ENCODE assay signal across 8 cellular contexts in genomic region chr22:32764330-32765116, GRCh38. TPM values are rescaled to one million over a fixed set of nuclear protein-coding genes. Genes with fewer than 3 reads are reported as not detected.
DNase-seq lines count a peak whose midpoint lies in the region; ATAC-seq and TF ChIP-seq lines count a peak whose summit lies in the region.

No MANE protein-coding gene starts in this region.

- peaks cover 0 to 17% (median 6%) of the 10 kb centered on the region in 3 donors for H3K27me3 ChIP-seq in psoas muscle (ENCODE audit: insufficient read depth in 3 of 3, low read length in 2 of 3)
- no peaks in the 10 kb centered on the region for H3K27me3 ChIP-seq in MM.1S (replicated peaks; ENCODE audit: insufficient read depth, low read length)

- no peak overlapping the region for H3K4me3 Mint-ChIP-seq in activated CD4-positive, alpha-beta T cell treated with anti-CD3 and anti-CD28 coated beads for 36 hours

- H3K9me3 ChIP-seq in psoas muscle (no peaks in the 10 kb centered on the region), MM.1S (replicated peaks; ENCODE audit: insufficient read depth, low read length) (no peaks in the 10 kb centered on the region)

- WGBS in adipose tissue, 3 donors = 33 to 57% (median 44%) methylated on average over 15 of the region's 15 CpGs
- 35 to 42% (median 40%) methylated on average over 15 of the region's 15 CpGs for WGBS in psoas muscle, 3 donors

- H3K4me3 ChIP-seq in psoas muscle (no peak overlapping the region), MM.1S (ENCODE audit: low read length) (no peak overlapping the region)

- no peak for TF ChIP-seq CTCF in psoas muscle (IDR thresholded peaks at IDR 0.05)
- no peak for TF ChIP-seq CTCF in MM.1S (IDR thresholded peaks at IDR 0.05; ENCODE audit: low read length)

- CTCF ChIA-PET in activated CD4-positive, alpha-beta T cell treated with anti-CD3 and anti-CD28 coated beads for 36 hours (lab: Charles Lee) = no interaction called here

- no peaks in the 10 kb centered on the region for H3K9me2 ChIP-seq in MM.1S (replicated peaks; ENCODE audit: insufficient read depth, low read length)

- no peak overlapping the region for H3K4me2 ChIP-seq in MM.1S (ENCODE audit: low read depth, low read length)

- POLR2A ChIA-PET in activated CD4-positive, alpha-beta T cell treated with anti-CD3 and anti-CD28 coated beads for 36 hours (lab: Charles Lee) = no interaction called here

- no peaks in the 10 kb centered on the region for H3K79me2 ChIP-seq in MM.1S (ENCODE audit: low read length)

- intact Hi-C loops in cardiac septum (cut with DNase I) (loop anchor here (5.0 to 10.0 kb wide), 2 partner anchors 33 to 140 kb away; no protein-coding TSS in a partner anchor), psoas muscle (cut with DNase I) (no loop called here)
- intact Hi-C loops in activated CD4-positive, alpha-beta T cell treated with anti-CD3 and anti-CD28 coated beads for 36 hours (cut with DNase I, micrococcal nuclease) = no loop called here

- H3K27ac ChIP-seq in adipose tissue (ENCODE audit: low read depth, low read length) = peak overlapping the region; percentile 52
- H3K27ac ChIP-seq in psoas muscle = peak overlapping the region; percentile 62
- no peak overlapping the region for H3K27ac ChIP-seq in MM.1S (ENCODE audit: low read length)

- no peak overlapping the region for H3K9ac ChIP-seq in MM.1S (ENCODE audit: low read length)

- no peaks in the 10 kb centered on the region for H3K36me3 ChIP-seq in psoas muscle (ENCODE audit: insufficient read depth in 1 of 2, low read depth in 1 of 2)
- H3K36me3 ChIP-seq in MM.1S (replicated peaks; ENCODE audit: insufficient read depth, low read length) = no peaks in the 10 kb centered on the region

- no peak overlapping the region for H2AFZ ChIP-seq in MM.1S (ENCODE audit: low read length)

- H3F3A ChIP-seq in MM.1S (ENCODE audit: insufficient read depth, low read length) = no peaks in the 10 kb centered on the region

- ATAC-seq in psoas muscle (peak; percentile 48 to 80 (median 70)), esophagus mucosa (no peak), GM21526 (IDR thresholded peaks at IDR 0.05; ENCODE audit: low FRiP score, unreplicated experiment) (no peak)
- no peak for ATAC-seq in activated CD4-positive, alpha-beta T cell treated with anti-CD3 and anti-CD28 coated beads for 36 hours

- H3K4me1 Mint-ChIP-seq in activated CD4-positive, alpha-beta T cell treated with anti-CD3 and anti-CD28 coated beads for 36 hours = peaks cover 3% of the 10 kb centered on the region

- no peaks in the 10 kb centered on the region for H4K20me1 ChIP-seq in MM.1S (ENCODE audit: insufficient read depth, low read length)

- H3K4me1 ChIP-seq in psoas muscle = no peaks in the 10 kb centered on the region
- no peaks in the 10 kb centered on the region for H3K4me1 ChIP-seq in MM.1S (ENCODE audit: low read length)

- no peaks in the 10 kb centered on the region for H3K36me3 Mint-ChIP-seq in activated CD4-positive, alpha-beta T cell treated with anti-CD3 and anti-CD28 coated beads for 36 hours (ENCODE audit: low read depth)

- H3K27ac Mint-ChIP-seq in activated CD4-positive, alpha-beta T cell treated with anti-CD3 and anti-CD28 coated beads for 36 hours = no peak overlapping the region

- no peaks in the 10 kb centered on the region for H3K9me3 Mint-ChIP-seq in activated CD4-positive, alpha-beta T cell treated with anti-CD3 and anti-CD28 coated beads for 36 hours (ENCODE audit: low read depth)

- DNase-seq in GM03348 (ENCODE audit: low spot score) = peak; percentile 85
- peak; percentile 61 for DNase-seq in cardiac septum (ENCODE audit: low spot score)
- DNase-seq in psoas muscle = peak; percentile 60 to 84
- DNase-seq in MM.1S = no peak
- no peak for DNase-seq in activated CD4-positive, alpha-beta T cell treated with anti-CD3 and anti-CD28 coated beads for 36 hours

- peaks cover 19% of the 10 kb centered on the region for H3K27me3 Mint-ChIP-seq in activated CD4-positive, alpha-beta T cell treated with anti-CD3 and anti-CD28 coated beads for 36 hours

RNA-seq across cellular contexts. Expression of gene TIMP3, which starts 37.0 kb away (rescaled TPM):
- polyA plus RNA-seq in adipose tissue (100 to 1,000 TPM in 2 of 3 donors, 10 to 100 TPM in 1; 46.5 to 305 (median 262) TPM), psoas muscle (10 to 100 TPM; 58.6 to 80.7 (median 65.0) TPM)
- total RNA-seq in cardiac septum (116 TPM), psoas muscle (100 to 1,000 TPM in 2 of 4 donors, 10 to 100 TPM in 2; 65.0 to 160 (median 92.5) TPM), esophagus mucosa (20.1 TPM)
- total RNA-seq in activated CD4-positive, alpha-beta T cell treated with anti-CD3 and anti-CD28 coated beads for 36 hours = not detected

Comparison
In these comparisons a context has a peak if more than half of its experiments do, and no peak if none do; other contexts are left out.
1. DNase-seq: peak in GM03348 (single experiment), cardiac septum (single experiment) and psoas muscle (2 of 2); none in MM.1S (single experiment) and activated CD4-positive, alpha-beta T cell treated with anti-CD3 and anti-CD28 coated beads for 36 hours (single experiment).
2. ATAC-seq: peak in psoas muscle (4 of 4); none in esophagus mucosa (single experiment), activated CD4-positive, alpha-beta T cell treated with anti-CD3 and anti-CD28 coated beads for 36 hours (single experiment) and GM21526 (single experiment).
3. RNA of gene TIMP3, which starts 37.0 kb away (total RNA-seq): 116 TPM in cardiac septum (single experiment), 65.0 to 160 TPM in psoas muscle and 20.1 TPM in esophagus mucosa (single experiment); not detected in activated CD4-positive, alpha-beta T cell treated with anti-CD3 and anti-CD28 coated beads for 36 hours; every median in the first group is over 10 times any median in the second.